ENCODE assay signal across 27 cellular contexts in genomic region chr17:44448412-44448811, GRCh38.
"Had no signal": no experiment of that assay in that cellular context is flagged by ENCODE, and none has a peak within 500 bp of the region (broad histone marks: within the 10 kb centered on the region; RNA-seq: fewer than 3 reads in every experiment).

No MANE protein-coding gene starts in this region.

- H3K27ac Mint-ChIP-seq: activated CD4-positive, alpha-beta memory T cell treated with anti-CD3 and anti-CD28 coated beads, Interleukin-2, amount 10 ng/mL, durations not matched to agents 7 days and 5 days; activated CD4-positive, alpha-beta T cell treated with anti-CD3 and anti-CD28 coated beads for 36 hours; activated naive CD4-positive, alpha-beta T cell treated with anti-CD3 and anti-CD28 coated beads, Interleukin-2, amount 10 ng/mL, durations not matched to agents 7 days and 5 days; activated naive CD8-positive, alpha-beta T cell treated with anti-CD3 and anti-CD28 coated beads for 36 hours; T-cell had no signal

- H3K4me3 Mint-ChIP-seq: activated CD4-positive, alpha-beta memory T cell treated with anti-CD3 and anti-CD28 coated beads, Interleukin-2, amount 10 ng/mL, durations not matched to agents 7 days and 5 days; activated CD4-positive, alpha-beta T cell treated with anti-CD3 and anti-CD28 coated beads for 36 hours; activated naive CD4-positive, alpha-beta T cell treated with anti-CD3 and anti-CD28 coated beads, Interleukin-2, amount 10 ng/mL, durations not matched to agents 7 days and 5 days; activated naive CD8-positive, alpha-beta T cell treated with anti-CD3 and anti-CD28 coated beads for 36 hours; activated T-helper 17 cell treated with anti-CD3 and anti-CD28 coated beads, Interleukin-2, amount 50 U/mL, for 72 hours; T-cell had no signal

- H3K4me3 ChIP-seq: cardiac muscle cell, SJSA1 had no signal

- H3K9me3 ChIP-seq: SJSA1 had no signal

- H3K36me3 ChIP-seq: brain microvascular endothelial cell, cardiac muscle cell had no signal

- ATAC-seq: activated CD4-positive, alpha-beta T cell treated with anti-CD3 and anti-CD28 coated beads for 36 hours; activated T-helper 17 cell treated with anti-CD3 and anti-CD28 coated beads, Interleukin-2, amount 50 U/mL, for 72 hours; PC-3; SK-N-SH treated with all-trans-retinoic acid at 6 μM for 48 hours; T-cell had no signal

- H3K27me3 ChIP-seq: brain microvascular endothelial cell, cardiac muscle cell, SJSA1 had no signal

- H3K9me3 Mint-ChIP-seq: activated CD4-positive, alpha-beta memory T cell treated with anti-CD3 and anti-CD28 coated beads, Interleukin-2, amount 10 ng/mL, durations not matched to agents 7 days and 5 days; activated naive CD4-positive, alpha-beta T cell treated with anti-CD3 and anti-CD28 coated beads, Interleukin-2, amount 10 ng/mL, durations not matched to agents 7 days and 5 days; activated naive CD8-positive, alpha-beta T cell treated with anti-CD3 and anti-CD28 coated beads for 36 hours; activated T-helper 17 cell treated with anti-CD3 and anti-CD28 coated beads, Interleukin-2, amount 50 U/mL, for 72 hours; T-cell had no signal

- H3K27ac ChIP-seq: brain microvascular endothelial cell, cardiac muscle cell, SJSA1, WERI-Rb-1 had no signal

- H3K27me3 Mint-ChIP-seq: activated CD4-positive, alpha-beta memory T cell treated with anti-CD3 and anti-CD28 coated beads, Interleukin-2, amount 10 ng/mL, durations not matched to agents 7 days and 5 days; activated CD4-positive, alpha-beta T cell treated with anti-CD3 and anti-CD28 coated beads for 36 hours; activated naive CD4-positive, alpha-beta T cell treated with anti-CD3 and anti-CD28 coated beads, Interleukin-2, amount 10 ng/mL, durations not matched to agents 7 days and 5 days; activated naive CD8-positive, alpha-beta T cell treated with anti-CD3 and anti-CD28 coated beads for 36 hours; activated T-helper 17 cell treated with anti-CD3 and anti-CD28 coated beads, Interleukin-2, amount 50 U/mL, for 72 hours; T-cell had no signal

- DNase-seq: activated CD4-positive, alpha-beta memory T cell treated with anti-CD3 and anti-CD28 coated beads, Interleukin-2, amount 10 ng/mL, durations not matched to agents 7 days and 5 days; activated CD4-positive, alpha-beta T cell treated with anti-CD3 and anti-CD28 coated beads for 36 hours; activated CD4-positive, alpha-beta T cell treated with anti-CD3 and anti-CD28 coated beads, Interleukin-2, amount 50 U/mL, for 1 hour; activated gamma-delta T cell; activated naive CD4-positive, alpha-beta T cell treated with anti-CD3 and anti-CD28 coated beads, Interleukin-2, amount 10 ng/mL, durations not matched to agents 7 days and 5 days; activated naive CD8-positive, alpha-beta T cell treated with anti-CD3 and anti-CD28 coated beads for 36 hours; activated T-cell treated with anti-CD3 and anti-CD28 coated beads for 4 hours; activated T-cell treated with anti-CD3 and anti-CD28 coated beads, Interleukin-2, amount 50 U/mL, for 48 hours; brain microvascular endothelial cell; cerebellar nuclear complex; MM.1S; NCI-H1105; NCI-H1436; NCI-H187; NCI-H2081; NCI-H446; NCI-H524; PC-3; SHP77; T-cell; T-helper 2 cell; T1000; WERI-Rb-1 had no signal
